ENCODE assay signal across 12 cellular contexts in the genomic region with DNA sequence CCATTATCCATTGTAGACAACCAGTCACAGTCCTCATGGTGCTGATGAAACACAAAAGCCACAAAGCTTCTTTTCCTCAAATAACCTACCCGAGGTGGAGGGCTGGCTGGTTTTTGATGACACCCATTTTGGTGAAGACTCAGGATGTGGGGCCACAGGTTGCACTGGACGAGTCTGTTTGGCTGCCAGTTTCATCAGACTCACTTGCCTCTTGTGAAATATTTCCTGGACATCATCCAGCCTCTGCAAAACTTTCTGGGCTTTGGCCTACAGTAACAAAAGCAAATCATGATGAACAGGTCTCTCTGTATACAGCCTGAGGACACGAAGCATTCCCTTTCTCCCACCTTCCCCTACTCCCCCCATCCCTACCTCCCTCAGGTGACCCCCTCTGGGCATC. TPM values are rescaled to one million over a fixed set of nuclear protein-coding genes. Genes with fewer than 3 reads are reported as not detected.
DNase-seq lines count a peak whose midpoint lies in the region; ATAC-seq, FAIRE-seq and TF ChIP-seq lines count a peak whose summit lies in the region.
"Had no signal": no experiment of that assay in that cellular context is flagged by ENCODE, and none has a peak within 500 bp of the region (broad histone marks: within the 10 kb centered on the region; RNA-seq: fewer than 3 reads in every experiment).

No MANE protein-coding gene starts in this region.

- no peaks in the 10 kb centered on the region for H3K36me3 ChIP-seq in pancreas
- H3K36me3 ChIP-seq in colonic mucosa, result no peaks in the 10 kb centered on the region
- H3K36me3 ChIP-seq: stomach had no signal

- H3K27me3 ChIP-seq in pancreas (no peaks in the 10 kb centered on the region), colonic mucosa (no peaks in the 10 kb centered on the region)
- H3K27me3 ChIP-seq: stomach had no signal

- intact Hi-C loops in pancreas (cut with DNase I), result no loop called here
- intact Hi-C loops in colonic mucosa (cut with DNase I), result no loop called here

- DNase-seq in EL (peak; percentile 83), NOMO-1 treated with DMSO at 0.1 percent for 48 hours (lab: John Stamatoyannopoulos, UW; ENCODE audit: unreplicated experiment) (peak; percentile 95), epithelial cell of prostate (ENCODE audit: low read depth, low spot score) (peak; percentile 91), pancreas (peak in 1 of 6 donors; percentile 46), colonic mucosa (no peak), HK-2 (ENCODE audit: unreplicated experiment) (no peak), NCI-H2171 treated with DMSO at 0.1 percent for 48 hours (lab: John Stamatoyannopoulos, UW) (no peak)
- DNase-seq: activated CD4-positive, CD25-positive, alpha-beta regulatory T cell; DND-41; NCI-H526 treated with DMSO at 0.1 percent for 48 hours; stomach had no signal

- ATAC-seq in pancreas, result peak in 3 of 4 donors; percentile 47 to 68 (median 62)
- no peak for ATAC-seq in GM19463 (IDR thresholded peaks at IDR 0.05; ENCODE audit: unreplicated experiment)

- 22 to 32% methylated on average over 3 of the region's 3 CpGs for WGBS in pancreas, 2 donors

- no peak overlapping the region for H3K4me3 ChIP-seq in pancreas
- no peak overlapping the region for H3K4me3 ChIP-seq in colonic mucosa
- H3K4me3 ChIP-seq: stomach had no signal

- H3K4me1 ChIP-seq in pancreas, result peaks cover 0 to 4% (median 0%) of the 10 kb centered on the region in 3 donors
- H3K4me1 ChIP-seq in colonic mucosa, result no peaks in the 10 kb centered on the region

- peak overlapping the region; percentile 87 for H3K27ac ChIP-seq in epithelial cell of prostate
- H3K27ac ChIP-seq in pancreas, result no peak overlapping the region
- H3K27ac ChIP-seq in colonic mucosa, result no peak overlapping the region
- H3K27ac ChIP-seq: stomach had no signal

- H3K9me3 ChIP-seq in pancreas, result no peaks in the 10 kb centered on the region
- H3K9me3 ChIP-seq in colonic mucosa, result no peaks in the 10 kb centered on the region
- H3K9me3 ChIP-seq: stomach had no signal

- no peak overlapping the region for H3K9ac ChIP-seq in colonic mucosa (ENCODE audit: low read depth in 2 of 2, low read length in 2 of 2)

- TF ChIP-seq CTCF in pancreas (IDR thresholded peaks at IDR 0.05) (no peak), colonic mucosa (IDR thresholded peaks at IDR 0.05) (no peak)

- no peak for FAIRE-seq in pancreas (lab: Jason Lieb, UNC)

RNA-seq across cellular contexts. Expression of a gene that starts 42.2 kb away (rescaled TPM):
- total RNA-seq in pancreas, result 10 to 100 TPM in 2 of 6 donors, 1 to 10 TPM in 4; 5.0 to 13.7 (median 5.6) TPM
- polyA plus RNA-seq in pancreas, result 1 to 10 TPM; 3.0 to 5.2 TPM
- 100 to 1,000 TPM in 1 of 2 donors, 10 to 100 TPM in 1; 43.1 to 108 TPM for total RNA-seq in colonic mucosa

Comparison
In these comparisons a context has a peak if more than half of its experiments do, and no peak if none do; other contexts are left out.
1. DNase-seq: peak in EL (single experiment), NOMO-1 treated with DMSO at 0.1 percent for 48 hours (single experiment) and epithelial cell of prostate (single experiment); none in colonic mucosa (single experiment), HK-2 (single experiment) and NCI-H2171 treated with DMSO at 0.1 percent for 48 hours (single experiment).